In the genomic region with DNA sequence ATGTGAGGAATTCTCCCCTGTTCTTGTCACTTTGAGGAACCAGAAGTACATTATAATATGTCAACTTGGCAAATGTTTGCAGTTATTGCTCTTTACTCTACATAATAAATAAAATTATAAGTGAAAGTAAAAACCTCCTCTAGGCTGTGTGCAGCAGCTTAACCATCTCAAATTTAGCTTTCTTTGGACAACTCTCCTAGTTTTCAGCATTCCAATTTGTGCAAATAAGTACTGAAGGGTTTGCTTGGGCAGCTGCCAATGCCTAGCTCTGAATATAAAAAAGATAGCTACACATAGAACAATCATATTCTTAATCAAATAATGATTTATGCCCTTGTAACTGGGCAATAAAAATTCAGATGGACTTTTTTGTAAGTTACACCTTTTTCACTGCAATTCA, we compare ENCODE assay signal across 16 cellular contexts.
DNase-seq lines count a peak whose midpoint lies in the region; ATAC-seq and TF ChIP-seq lines count a peak whose summit lies in the region.
"Had no signal": no experiment of that assay in that cellular context is flagged by ENCODE, and none has a peak within 500 bp of the region (broad histone marks: within the 10 kb centered on the region; RNA-seq: fewer than 3 reads in every experiment).

No MANE protein-coding gene starts in this region.

- no peak overlapping the region for H3K14ac ChIP-seq in mesenchymal stem cell (ENCODE audit: low read length in 2 of 2)

- no peak overlapping the region for H2BK15ac ChIP-seq in mesenchymal stem cell (ENCODE audit: low read depth, poor library complexity, severe bottlenecking)

- TF ChIP-seq POLR2A in body of pancreas (IDR thresholded peaks at IDR 0.05) (no peak), Peyer's patch (IDR thresholded peaks at IDR 0.05) (no peak)

- no peak for ATAC-seq in body of pancreas
- ATAC-seq: naive thymus-derived CD8-positive, alpha-beta T cell had no signal

- H3K4me3 ChIP-seq in AG10803 (ENCODE audit: low read length): no peak overlapping the region
- H3K4me3 ChIP-seq in body of pancreas: no peak overlapping the region
- peak overlapping the region in 1 of 2 experiments; percentile 19 for H3K4me3 ChIP-seq in mesenchymal stem cell (ENCODE audit: insufficient read depth in 1 of 2, low read depth in 1 of 2, low read length in 2 of 2)
- H3K4me3 ChIP-seq in Peyer's patch: no peak overlapping the region
- no peak overlapping the region for H3K4me3 ChIP-seq in H7 (ENCODE audit: insufficient read depth, low read depth, low read length)
- H3K4me3 ChIP-seq: MG63, skin epidermis had no signal

- H3K4me1 ChIP-seq in body of pancreas (peaks cover 24% of the 10 kb centered on the region), mesenchymal stem cell (ENCODE audit: control insufficient read depth, insufficient read depth, low read depth, low read length) (peaks cover 2% of the 10 kb centered on the region), Peyer's patch (no peaks in the 10 kb centered on the region)

- intact Hi-C loops in body of pancreas (cut with DNase I): no loop called here

- H3K4me2 ChIP-seq in mesenchymal stem cell (ENCODE audit: low read length, poor library complexity, severe bottlenecking): no peak overlapping the region

- no peak overlapping the region for H3K27ac ChIP-seq in body of pancreas
- no peak overlapping the region for H3K27ac ChIP-seq in mesenchymal stem cell (ENCODE audit: low read length, poor library complexity, severe bottlenecking)
- no peak overlapping the region for H3K27ac ChIP-seq in Peyer's patch
- H3K27ac ChIP-seq: skin epidermis had no signal

- H3K27me3 ChIP-seq in body of pancreas (no peaks in the 10 kb centered on the region), mesenchymal stem cell (ENCODE audit: control insufficient read depth in 1 of 2, insufficient read depth in 1 of 2, low read length in 2 of 2) (no peaks in the 10 kb centered on the region), Peyer's patch (no peaks in the 10 kb centered on the region), H7 (ENCODE audit: control insufficient read depth, insufficient read depth, low read length) (no peaks in the 10 kb centered on the region)
- H3K27me3 ChIP-seq: MG63 had no signal

- no peak overlapping the region for H3K23ac ChIP-seq in mesenchymal stem cell (ENCODE audit: low read length in 2 of 2)

- no peak overlapping the region for H2AK5ac ChIP-seq in mesenchymal stem cell (ENCODE audit: low read length, severe bottlenecking)

- H3K18ac ChIP-seq in mesenchymal stem cell (ENCODE audit: low read depth in 1 of 2, low read length in 2 of 2): no peak overlapping the region

- H3K4ac ChIP-seq in mesenchymal stem cell (ENCODE audit: low read depth in 1 of 2, low read length in 2 of 2): no peak overlapping the region

- no peak overlapping the region for H2BK5ac ChIP-seq in mesenchymal stem cell (ENCODE audit: low read depth, low read length, poor library complexity, severe bottlenecking)

- H3K9ac ChIP-seq in mesenchymal stem cell (ENCODE audit: low read length): peak overlapping the region; percentile 48

- no peak for TF ChIP-seq CTCF in AG10803 (conservative IDR thresholded peaks at IDR 0.05; ENCODE audit: low read length)
- TF ChIP-seq CTCF in body of pancreas (IDR thresholded peaks at IDR 0.05): no peak
- TF ChIP-seq CTCF in Peyer's patch (IDR thresholded peaks at IDR 0.05): no peak

- H2AFZ ChIP-seq in mesenchymal stem cell (ENCODE audit: low read depth, low read length): no peak overlapping the region

- no peak overlapping the region for H2BK120ac ChIP-seq in mesenchymal stem cell (ENCODE audit: low read depth, low read length)

- no peak overlapping the region for H4K91ac ChIP-seq in mesenchymal stem cell (ENCODE audit: low read length)

- H3K79me1 ChIP-seq in mesenchymal stem cell (replicated peaks; ENCODE audit: low read length, poor library complexity, severe bottlenecking): no peaks in the 10 kb centered on the region

- no peak overlapping the region for H4K8ac ChIP-seq in mesenchymal stem cell (ENCODE audit: low read length)

- H3K9me3 ChIP-seq in body of pancreas (no peaks in the 10 kb centered on the region), mesenchymal stem cell (ENCODE audit: control insufficient read depth, low read length) (no peaks in the 10 kb centered on the region), Peyer's patch (no peaks in the 10 kb centered on the region)
- H3K9me3 ChIP-seq: MG63 had no signal

- H3K36me3 ChIP-seq in body of pancreas (replicated peaks in 1 of 2; ENCODE audit: insufficient read depth in 1 of 2, low read depth in 2 of 2): no peaks in the 10 kb centered on the region
- H3K36me3 ChIP-seq in mesenchymal stem cell (ENCODE audit: control insufficient read depth in 1 of 2, insufficient read depth in 2 of 2, low read depth in 1 of 2, low read length in 2 of 2): no peaks in the 10 kb centered on the region
- H3K36me3 ChIP-seq in Peyer's patch: no peaks in the 10 kb centered on the region
- no peaks in the 10 kb centered on the region for H3K36me3 ChIP-seq in H7 (replicated peaks; ENCODE audit: control insufficient read depth, insufficient read depth, low read length)
- H3K36me3 ChIP-seq: MG63 had no signal

- H2BK12ac ChIP-seq in mesenchymal stem cell (ENCODE audit: low read length in 2 of 2): no peak overlapping the region

- DNase-seq in AG10803 (ENCODE audit: low read depth) (peak; percentile 17), HuH-7 (ENCODE audit: low spot score) (peak; percentile 3), body of pancreas (peak in 3 of 4 donors; percentile 19 to 50 (median 21)), mesenchymal stem cell (no peak), Peyer's patch (no peak), H7 (no peak), hypothalamus (lab: John Stamatoyannopoulos, UW) (no peak), C1 segment of cervical spinal cord (lab: John Stamatoyannopoulos, UW) (no peak)
- DNase-seq: activated naive CD4-positive, alpha-beta T cell treated with anti-CD3 and anti-CD28 coated beads for 36 hours; cortex of kidney; foreskin melanocyte; MG63; naive thymus-derived CD8-positive, alpha-beta T cell; NCI-H510A; SHP77 treated with DMSO at 0.1 percent for 48 hours had no signal

Comparison
In these comparisons a context has a peak if more than half of its experiments do, and no peak if none do; other contexts are left out.
1. DNase-seq: peak in AG10803 (single experiment), HuH-7 (single experiment) and body of pancreas (3 of 4); none in mesenchymal stem cell (single experiment), Peyer's patch (0 of 3), H7 (single experiment), hypothalamus (0 of 51) and C1 segment of cervical spinal cord (0 of 14).